Comparison of ENCODE assay signal across 17 cellular contexts in genomic region chr19:34525001-34525400, GRCh38. TPM values are rescaled to one million over a fixed set of nuclear protein-coding genes. Genes with fewer than 3 reads are reported as not detected.
DNase-seq lines count a peak whose midpoint lies in the region; ATAC-seq, FAIRE-seq and TF ChIP-seq lines count a peak whose summit lies in the region.
"Had no signal": no experiment of that assay in that cellular context is flagged by ENCODE, and none has a peak within 500 bp of the region (broad histone marks: within the 10 kb centered on the region; RNA-seq: fewer than 3 reads in every experiment).

No MANE protein-coding gene starts in this region.

- no peaks in the 10 kb centered on the region for H3K4me1 ChIP-seq in pancreas
- H3K4me1 ChIP-seq: A549, Caco-2 had no signal

- DNase-seq in RCC 7860 (ENCODE audit: low spot score) (no peak), pancreas (no peak), DMS79 (lab: John Stamatoyannopoulos, UW) (no peak), glomerular visceral epithelial cell (ENCODE audit: extremely low spot score) (no peak)
- DNase-seq in stimulated activated naive CD8-positive, alpha-beta T cell treated with anti-CD3 and anti-CD28 coated beads, Interleukin-15, Interleukin-2, amounts not matched to agents 100 U/mL and 50 U/mL, for 24 hours, result no peak
- DNase-seq: AML-193; Caco-2; CD4-positive, alpha-beta T cell; DMS79 treated with DMSO at 0.1 percent for 48 hours; H9 had no signal

- no peak for TF ChIP-seq CTCF in pancreas (IDR thresholded peaks at IDR 0.05)

- no peaks in the 10 kb centered on the region for H3K27me3 ChIP-seq in pancreas

- FAIRE-seq in RCC 7860 (lab: Jason Lieb, UNC) (peak; percentile 93), colon (lab: Jason Lieb, UNC) (peak; percentile 99), pancreas (lab: Jason Lieb, UNC) (peak; percentile 99)
- FAIRE-seq: D721Med, GM12878, GM19239, H1 had no signal

- no peaks in the 10 kb centered on the region for H3K36me3 ChIP-seq in pancreas

- intact Hi-C loops in pancreas (cut with DNase I), result no loop called here

- no peak overlapping the region for H3K4me3 ChIP-seq in pancreas
- H3K4me3 ChIP-seq: A549, GM12878 had no signal

- ATAC-seq in pancreas, result no peak
- no peak for ATAC-seq in stimulated activated naive CD8-positive, alpha-beta T cell treated with anti-CD3 and anti-CD28 coated beads, Interleukin-15, Interleukin-2, amounts not matched to agents 100 U/mL and 50 U/mL, for 24 hours
- ATAC-seq: A549, GM12878 had no signal

- H3K27ac ChIP-seq in pancreas, result no peak overlapping the region
- H3K27ac ChIP-seq: A549, C4-2B had no signal

- WGBS in pancreas, 2 donors, result 49 to 64% methylated on average over 1 of the region's 1 CpG

- no peaks in the 10 kb centered on the region for H3K9me3 ChIP-seq in pancreas

RNA-seq across cellular contexts. Expression of gene WTIP, which starts 43.4 kb away (rescaled TPM):
- total RNA-seq in pancreas, result 10 to 100 TPM in 1 of 6 donors, 1 to 10 TPM in 5; 3.4 to 11.3 (median 4.4) TPM
- polyA plus RNA-seq in pancreas, result 1 to 10 TPM; 3.9 to 4.9 TPM
